8 cellular contexts compared by ENCODE assay signal in genomic region chr17:44219636-44220210, GRCh38. TPM values are rescaled to one million over a fixed set of nuclear protein-coding genes. Genes with fewer than 3 reads are reported as not detected.
A peak's percentile ranks its signal among the peaks of the same experiment; 100 is the strongest.
DNase-seq lines count a peak whose midpoint lies in the region; ATAC-seq and TF ChIP-seq lines count a peak whose summit lies in the region.

A gene with protein sequence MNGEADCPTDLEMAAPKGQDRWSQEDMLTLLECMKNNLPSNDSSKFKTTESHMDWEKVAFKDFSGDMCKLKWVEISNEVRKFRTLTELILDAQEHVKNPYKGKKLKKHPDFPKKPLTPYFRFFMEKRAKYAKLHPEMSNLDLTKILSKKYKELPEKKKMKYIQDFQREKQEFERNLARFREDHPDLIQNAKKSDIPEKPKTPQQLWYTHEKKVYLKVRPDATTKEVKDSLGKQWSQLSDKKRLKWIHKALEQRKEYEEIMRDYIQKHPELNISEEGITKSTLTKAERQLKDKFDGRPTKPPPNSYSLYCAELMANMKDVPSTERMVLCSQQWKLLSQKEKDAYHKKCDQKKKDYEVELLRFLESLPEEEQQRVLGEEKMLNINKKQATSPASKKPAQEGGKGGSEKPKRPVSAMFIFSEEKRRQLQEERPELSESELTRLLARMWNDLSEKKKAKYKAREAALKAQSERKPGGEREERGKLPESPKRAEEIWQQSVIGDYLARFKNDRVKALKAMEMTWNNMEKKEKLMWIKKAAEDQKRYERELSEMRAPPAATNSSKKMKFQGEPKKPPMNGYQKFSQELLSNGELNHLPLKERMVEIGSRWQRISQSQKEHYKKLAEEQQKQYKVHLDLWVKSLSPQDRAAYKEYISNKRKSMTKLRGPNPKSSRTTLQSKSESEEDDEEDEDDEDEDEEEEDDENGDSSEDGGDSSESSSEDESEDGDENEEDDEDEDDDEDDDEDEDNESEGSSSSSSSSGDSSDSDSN (minus strand): TSS chr17:44219675. CDS start chr17:44218229, 1,446 bp downstream.

- no peak for TF ChIP-seq EP300 in suprapubic skin (IDR thresholded peaks at IDR 0.05)

- H2AFZ ChIP-seq in OCI-LY3 (ENCODE audit: low read depth, low read length): no peak within 1 kb of the TSS

- H3K9me3 Mint-ChIP-seq in natural killer cell treated with Interleukin-12 subunit alpha and Interleukin-12 subunit beta and Interleukin-15 and Interleukin-18, amount 100 ng/mL, for 72 hours: no peaks in the 10 kb centered on the region

- H3K36me3 Mint-ChIP-seq in natural killer cell treated with Interleukin-12 subunit alpha and Interleukin-12 subunit beta and Interleukin-15 and Interleukin-18, amount 100 ng/mL, for 72 hours: peaks cover 6% of the 10 kb centered on the region

- no CpG with 5 or more reads among the region's 68 CpGs for WGBS in suprapubic skin

- H3K9me3 ChIP-seq in OCI-LY3 (ENCODE audit: insufficient read depth, low read length) (no peaks in the 10 kb centered on the region), suprapubic skin (no peaks in the 10 kb centered on the region)

- H3K4me3 ChIP-seq in OCI-LY3 (ENCODE audit: low read length) (peak within 1 kb of the TSS; percentile 97), fibroblast of villous mesenchyme (ENCODE audit: low read depth, low read length) (peak within 1 kb of the TSS; percentile 86), suprapubic skin (peak within 1 kb of the TSS; percentile 77)

- DNase-seq in activated T-cell treated with anti-CD3 and anti-CD28 coated beads for 1 hour (ENCODE audit: low read depth) (peak; percentile 62), fibroblast of villous mesenchyme (ENCODE audit: low read depth) (peak; percentile 63), suprapubic skin (ENCODE audit: low spot score in 2 of 2) (peak in 1 of 2 donors; percentile 73)
- DNase-seq in activated T-cell treated with anti-CD3 and anti-CD28 coated beads, Interleukin-2, amount 50 U/mL, for 1 hour: no peak
- peak; percentile 90 for DNase-seq in activated effector memory CD4-positive, alpha-beta T cell treated with anti-CD3 and anti-CD28 coated beads, Interleukin-2, amount 50 U/mL, for 16 hours
- DNase-seq in natural killer cell treated with Interleukin-12 subunit alpha and Interleukin-12 subunit beta and Interleukin-15 and Interleukin-18, amount 100 ng/mL, for 72 hours (ENCODE audit: low spot score): no peak

- H3K36me3 ChIP-seq in OCI-LY3 (replicated peaks; ENCODE audit: low read depth, low read length) (peaks cover 22% of the 10 kb centered on the region), suprapubic skin (peaks cover 22% of the 10 kb centered on the region)

- H3K27ac ChIP-seq in OCI-LY3 (ENCODE audit: low read length) (peak within 1 kb of the TSS; percentile 95), suprapubic skin (peak within 1 kb of the TSS; percentile 100)

- TF ChIP-seq CTCF in OCI-LY3 (IDR thresholded peaks at IDR 0.05; ENCODE audit: low read depth, low read length) (no peak), fibroblast of villous mesenchyme (IDR thresholded peaks at IDR 0.05; ENCODE audit: insufficient read depth, low read depth, low read length) (no peak), suprapubic skin (IDR thresholded peaks at IDR 0.05) (no peak)

- H3K4me1 Mint-ChIP-seq in natural killer cell treated with Interleukin-12 subunit alpha and Interleukin-12 subunit beta and Interleukin-15 and Interleukin-18, amount 100 ng/mL, for 72 hours (ENCODE audit: low read depth in 2 of 2): peaks cover 36 to 39% of the 10 kb centered on the region in 2 donors

- no peaks in the 10 kb centered on the region for H3K27me3 Mint-ChIP-seq in natural killer cell treated with Interleukin-12 subunit alpha and Interleukin-12 subunit beta and Interleukin-15 and Interleukin-18, amount 100 ng/mL, for 72 hours

- peak; percentile 14 for ATAC-seq in HG03521 (IDR thresholded peaks at IDR 0.05; ENCODE audit: unreplicated experiment)
- ATAC-seq in natural killer cell treated with Interleukin-12 subunit alpha and Interleukin-12 subunit beta and Interleukin-15 and Interleukin-18, amount 100 ng/mL, for 72 hours: peak; percentile 8 to 21

- peak within 1 kb of the TSS; percentile 98 for H3K4me3 Mint-ChIP-seq in natural killer cell treated with Interleukin-12 subunit alpha and Interleukin-12 subunit beta and Interleukin-15 and Interleukin-18, amount 100 ng/mL, for 72 hours

- no peak for TF ChIP-seq POLR2A in suprapubic skin (IDR thresholded peaks at IDR 0.05)

- H4K20me1 ChIP-seq in OCI-LY3 (ENCODE audit: insufficient read depth, low read length): no peaks in the 10 kb centered on the region

- peak within 1 kb of the TSS; percentile 80 to 90 for H3K27ac Mint-ChIP-seq in natural killer cell treated with Interleukin-12 subunit alpha and Interleukin-12 subunit beta and Interleukin-15 and Interleukin-18, amount 100 ng/mL, for 72 hours

- peak within 1 kb of the TSS; percentile 99 for H3K9ac ChIP-seq in OCI-LY3 (ENCODE audit: low read length)

- H3K27me3 ChIP-seq in OCI-LY3 (ENCODE audit: low read depth, low read length) (no peaks in the 10 kb centered on the region), suprapubic skin (no peaks in the 10 kb centered on the region)

- peaks cover 63% of the 10 kb centered on the region for H3K79me2 ChIP-seq in OCI-LY3 (ENCODE audit: low read length)

- H3K4me2 ChIP-seq in OCI-LY3 (ENCODE audit: low read length): peak within 1 kb of the TSS; percentile 73

- peaks cover 33% of the 10 kb centered on the region for H3K4me1 ChIP-seq in OCI-LY3 (ENCODE audit: low read length)
- peaks cover 45% of the 10 kb centered on the region for H3K4me1 ChIP-seq in suprapubic skin

RNA-seq across cellular contexts. Expression of the gene that starts here (rescaled TPM):
- total RNA-seq in fibroblast of villous mesenchyme (46.1 and 46.6 TPM in 2 replicates), suprapubic skin (100 to 1,000 TPM in 1 of 4 donors, 10 to 100 TPM in 3; 54.8 to 102 (median 71.8) TPM)
- total RNA-seq in natural killer cell treated with Interleukin-12 subunit alpha and Interleukin-12 subunit beta and Interleukin-15 and Interleukin-18, amount 100 ng/mL, for 72 hours: 100 to 1,000 TPM; 109 to 201 TPM

Comparison
In these comparisons a context has a peak if more than half of its experiments do, and no peak if none do; other contexts are left out.
1. DNase-seq: peak in activated T-cell treated with anti-CD3 and anti-CD28 coated beads for 1 hour (single experiment), activated effector memory CD4-positive, alpha-beta T cell treated with anti-CD3 and anti-CD28 coated beads, Interleukin-2, amount 50 U/mL, for 16 hours (single experiment) and fibroblast of villous mesenchyme (single experiment); none in activated T-cell treated with anti-CD3 and anti-CD28 coated beads, Interleukin-2, amount 50 U/mL, for 1 hour (single experiment) and natural killer cell treated with Interleukin-12 subunit alpha and Interleukin-12 subunit beta and Interleukin-15 and Interleukin-18, amount 100 ng/mL, for 72 hours (single experiment).
2. Peak in every context shown above with its lines, with median percentiles within 50 percentile points of each other: H3K4me3 ChIP-seq.